ENCODE assay signal across 26 cellular contexts in genomic region chr10:132205650-132206376, GRCh38. TPM values are rescaled to one million over a fixed set of nuclear protein-coding genes. Genes with fewer than 3 reads are reported as not detected.
DNase-seq lines count a peak whose midpoint lies in the region; ATAC-seq, FAIRE-seq and TF ChIP-seq lines count a peak whose summit lies in the region.
"Had no signal": no experiment of that assay in that cellular context is flagged by ENCODE, and none has a peak within 500 bp of the region (broad histone marks: within the 10 kb centered on the region; RNA-seq: fewer than 3 reads in every experiment).

No MANE protein-coding gene starts in this region.

- peak in 2 of 3 donors; percentile 13 to 27 for DNase-seq in right lobe of liver
- DNase-seq in HepG2 (ENCODE audit: low spot score): no peak
- DNase-seq in left cardiac atrium: peak; percentile 10
- peak; percentile 49 for DNase-seq in kidney
- DNase-seq in erythroblast (lab: John Stamatoyannopoulos, UW): no peak
- DNase-seq in caudate nucleus (lab: John Stamatoyannopoulos, UW): no peak
- DNase-seq in HFFc6: no peak
- DNase-seq: C1 segment of cervical spinal cord; COR-L47; DMS53; NCI-H1048; NCI-H1417; NCI-H1694; NCI-H2029 treated with DMSO at 0.1 percent for 48 hours; NCI-H446 treated with DMSO at 0.1 percent for 48 hours; NCI-H526; NCI-H82; NK-92 treated with Interleukin-12 subunit alpha and Interleukin-12 subunit beta, amount 100 ng/mL, for 24 hours; PC-3 had no signal

- H3K36me3 Mint-ChIP-seq in HFFc6 (ENCODE audit: low read depth): no peaks in the 10 kb centered on the region
- H3K36me3 Mint-ChIP-seq: IgD-negative memory B cell had no signal

- H3K79me2 ChIP-seq in HepG2 (ENCODE audit: insufficient read depth, low read length): no peaks in the 10 kb centered on the region

- no TSS peak for BruUV-seq in HepG2 (replicated peaks; lab: Mats Ljungman, UMichigan)

- no peak overlapping the region for H2AFZ ChIP-seq in HepG2 (ENCODE audit: low read length)
- H2AFZ ChIP-seq: GM23338 had no signal

- no peak overlapping the region for H3K4me3 Mint-ChIP-seq in HFFc6
- H3K4me3 Mint-ChIP-seq: CD4-positive, alpha-beta memory T cell; GM23338; IgD-negative memory B cell had no signal

- 55% methylated on average over 2 of the region's 37 CpGs for WGBS in right lobe of liver (ENCODE audit: insufficient coverage, low coverage, low lambda C conversion rate, missing lambda C conversion rate)
- 91% methylated on average over 11 of the region's 37 CpGs for WGBS in HepG2 (ENCODE audit: low lambda C conversion rate)

- no peak for TF ChIP-seq CTCF in right lobe of liver (IDR thresholded peaks at IDR 0.05)
- TF ChIP-seq CTCF in HepG2 (CRISPR knock-in tag; IDR thresholded peaks at IDR 0.05): no peak
- no peak for TF ChIP-seq CTCF in kidney (IDR thresholded peaks at IDR 0.05; ENCODE audit: borderline replicate concordance, extremely low read depth, insufficient read depth)
- no peak for TF ChIP-seq CTCF in HFFc6 (IDR thresholded peaks at IDR 0.05)

- intact Hi-C loops in right lobe of liver (cut with DNase I) (no loop called here), HepG2 (cut with micrococcal nuclease; ENCODE audit: unreplicated experiment) (no loop called here), left cardiac atrium (cut with DNase I) (no loop called here), kidney (cut with DNase I) (no loop called here)

- H3K4me1 ChIP-seq in right lobe of liver (no peaks in the 10 kb centered on the region), HepG2 (ENCODE audit: insufficient read depth, low read length) (peaks cover 12% of the 10 kb centered on the region), kidney (ENCODE audit: control insufficient read depth in 1 of 2, insufficient read depth in 1 of 2, low read depth in 1 of 2, low read length in 2 of 2) (no peaks in the 10 kb centered on the region)
- H3K4me1 ChIP-seq: HAP-1 had no signal

- H3K4me1 Mint-ChIP-seq in HFFc6 (ENCODE audit: low read depth): no peaks in the 10 kb centered on the region
- H3K4me1 Mint-ChIP-seq: CD4-positive, alpha-beta memory T cell; GM23338; IgD-negative memory B cell had no signal

- FAIRE-seq in HepG2 (lab: Jason Lieb, UNC) (no peak), kidney (lab: Jason Lieb, UNC) (no peak)
- FAIRE-seq: GM18507 had no signal

- H3K27ac ChIP-seq in right lobe of liver (no peak overlapping the region), HepG2 (ENCODE audit: extremely low read length, insufficient read depth, low read length) (no peak overlapping the region), kidney (ENCODE audit: low read depth in 2 of 2, low read length in 2 of 2) (no peak overlapping the region), caudate nucleus (ENCODE audit: low read depth, low read length) (no peak overlapping the region)
- H3K27ac ChIP-seq: KMS-11 had no signal

- TF ChIP-seq EP300 in HepG2 (IDR thresholded peaks at IDR 0.05; ENCODE audit: low read depth in 2 of 2, low read length in 2 of 2): no peak
- no peak for TF ChIP-seq EP300 in HepG2 (CRISPR knock-in tag; IDR thresholded peaks at IDR 0.05; ENCODE audit: borderline replicate concordance)

- H4K20me1 ChIP-seq in HepG2 (ENCODE audit: insufficient read depth, low read length): no peaks in the 10 kb centered on the region; the same call in 1 of the 2 replicates

- H3K9ac ChIP-seq in HepG2 (ENCODE audit: insufficient read depth, low read depth, low read length) (no peak overlapping the region), kidney (ENCODE audit: low read length in 2 of 2) (no peak overlapping the region)
- H3K9ac ChIP-seq: KMS-11 had no signal

- H3K9me3 ChIP-seq in right lobe of liver (no peaks in the 10 kb centered on the region), HepG2 (ENCODE audit: low read length) (no peaks in the 10 kb centered on the region), kidney (ENCODE audit: control insufficient read depth in 1 of 2, low read length in 2 of 2) (no peaks in the 10 kb centered on the region)
- H3K9me3 ChIP-seq: HAP-1 had no signal

- no peak for ATAC-seq in right lobe of liver
- no peak for ATAC-seq in HepG2
- no peak for ATAC-seq in left cardiac atrium
- no peak for ATAC-seq in GM19397 (IDR thresholded peaks at IDR 0.05; ENCODE audit: unreplicated experiment)
- ATAC-seq: PC-3 had no signal

- H3K27ac Mint-ChIP-seq in HFFc6: no peak overlapping the region
- H3K27ac Mint-ChIP-seq: GM23338, IgD-negative memory B cell had no signal

- H3K36me3 ChIP-seq in right lobe of liver: no peaks in the 10 kb centered on the region
- H3K36me3 ChIP-seq in HepG2 (replicated peaks in 1 of 2; ENCODE audit: control insufficient read depth in 1 of 2, insufficient read depth in 2 of 2, low read length in 2 of 2): no peaks in the 10 kb centered on the region; a peak in 1 of 5 replicates
- no peaks in the 10 kb centered on the region for H3K36me3 ChIP-seq in kidney (ENCODE audit: control insufficient read depth in 1 of 2, insufficient read depth in 2 of 2, low read length in 2 of 2)

- H3K27me3 ChIP-seq in right lobe of liver (no peaks in the 10 kb centered on the region), HepG2 (ENCODE audit: control insufficient read depth in 1 of 2, insufficient read depth in 2 of 2, low read length in 2 of 2) (peaks cover 1 to 4% of the 10 kb centered on the region in 2 experiments; a peak in 2 of 5 replicates)

- no peak overlapping the region for H3K4me3 ChIP-seq in right lobe of liver
- H3K4me3 ChIP-seq in HepG2 (replicated peaks in 1 of 3; ENCODE audit: insufficient read depth in 1 of 3, low read depth in 2 of 3, low read length in 3 of 3): no peak overlapping the region
- H3K4me3 ChIP-seq in kidney (ENCODE audit: low read length in 2 of 2): no peak overlapping the region
- H3K4me3 ChIP-seq: GM23338, HAP-1 had no signal

- H3K27me3 Mint-ChIP-seq in HFFc6 (ENCODE audit: insufficient read depth): peaks cover 4% of the 10 kb centered on the region
- H3K27me3 Mint-ChIP-seq: CD4-positive, alpha-beta memory T cell; IgD-negative memory B cell had no signal

- TF ChIP-seq RAD21 in HepG2 (CRISPR knock-in tag; IDR thresholded peaks at IDR 0.05): no peak

- no peak overlapping the region for H3K4me2 ChIP-seq in HepG2 (ENCODE audit: low read depth, low read length)
- H3K4me2 ChIP-seq: GM23338, KMS-11 had no signal

- no peaks in the 10 kb centered on the region for H3K9me3 Mint-ChIP-seq in HFFc6
- H3K9me3 Mint-ChIP-seq: CD4-positive, alpha-beta memory T cell; GM23338; IgD-negative memory B cell had no signal

- POLR2A ChIA-PET in HepG2 (lab: Yijun Ruan, JAX): interaction anchor here (0.7 kb wide), 1 partner anchor 144 kb away, joined by 4 read pairs; no protein-coding TSS in a partner anchor

- CTCF ChIA-PET in HepG2 (lab: Yijun Ruan, JAX; ENCODE audit: low intra/inter-chr PET ratio, low total read pairs): interaction anchor here (1.4 kb wide), 1 partner anchor 36 kb away, joined by 8 read pairs; no protein-coding TSS in a partner anchor

- in situ Hi-C loops in HepG2 (cut with HindIII; ENCODE audit: extremely low pct_ligation_motif_present, low pct_unique_long_range_greater_than_20kb): no loop called here

- no peak for TF ChIP-seq POLR2A in right lobe of liver (IDR thresholded peaks at IDR 0.05)
- no peak for TF ChIP-seq POLR2A in HepG2 (IDR thresholded peaks at IDR 0.05; ENCODE audit: insufficient read depth in 1 of 2, low read depth in 2 of 2, low read length in 2 of 2)
- no peak for TF ChIP-seq POLR2A in erythroblast (IDR thresholded peaks at IDR 0.05; ENCODE audit: low read length)

TF ChIP-seq in HepG2, 621 proteins besides CTCF, POLR2A, EP300 and RAD21:
- TF ChIP-seq ZNF460 (CRISPR knock-in tag; IDR thresholded peaks at IDR 0.05; ENCODE audit: borderline replicate concordance) (no peak), IRF2 (CRISPR knock-in tag; IDR thresholded peaks at IDR 0.05) (no peak)

RNA-seq across cellular contexts. Expression of gene DPYSL4, which starts 19.1 kb away (rescaled TPM):
- under 1 TPM in 3 of 6 experiments, not detected in 3; 0.24 to 0.31 (median 0.25) TPM for total RNA-seq in right lobe of liver
- 0.38 and 0.84 TPM in 2 replicates for total RNA-seq in HepG2 (2016; rRNA removed; fragmentation: Illumina TruSeq; extraction: Trizol)
- total RNA-seq in HepG2 (2016; cell fraction: cytosol; rRNA removed; fragmentation: Illumina TruSeq; extraction: Trizol; ENCODE audit: low read depth): 0.30 and 0.53 TPM in 2 replicates
- 0.28 and 0.67 TPM in 2 replicates for total RNA-seq in HepG2 (2016; cell fraction: insoluble cytoplasmic fraction; rRNA removed; fragmentation: Illumina TruSeq; extraction: Trizol)
- 0.65 and 0.72 TPM in 2 replicates for total RNA-seq in HepG2 (2016; cell fraction: membrane; rRNA removed; fragmentation: Illumina TruSeq; extraction: Trizol)
- 0.25 and 0.85 TPM in 2 replicates for total RNA-seq in HepG2 (2016; cell fraction: nucleus; rRNA removed; fragmentation: Illumina TruSeq; extraction: Trizol)
- polyA plus RNA-seq in HepG2 (2011; rRNA removed): 1.2 and 2.1 TPM in 2 replicates
- polyA plus RNA-seq in HepG2 (2011; cell fraction: cytosol; rRNA removed): 0.87 and 0.98 TPM in 2 replicates
- 6.5 and 9.7 TPM in 2 replicates for polyA plus RNA-seq in HepG2 (2011; cell fraction: nucleus; rRNA removed)
- 0.76 and 1.7 TPM in 2 replicates for polyA plus RNA-seq in HepG2 (2012)
- 0.43 and 0.57 TPM in 2 replicates for polyA plus RNA-seq in HepG2 (2016; cell fraction: cytosol; fragmentation: Illumina TruSeq; extraction: Trizol; ENCODE audit: low read depth)
- polyA plus RNA-seq in HepG2 (2016; cell fraction: insoluble cytoplasmic fraction; fragmentation: Illumina TruSeq; extraction: Trizol; ENCODE audit: low read depth): 0.42 and 0.70 TPM in 2 replicates
- polyA plus RNA-seq in HepG2 (2016; cell fraction: membrane; fragmentation: Illumina TruSeq; extraction: Trizol; ENCODE audit: low read depth): 0.53 and 0.62 TPM in 2 replicates
- polyA plus RNA-seq in HepG2 (2016; cell fraction: nucleus; fragmentation: Illumina TruSeq; extraction: Trizol; ENCODE audit: insufficient read depth, low read depth): 1.1 and 1.7 TPM in 2 replicates
- polyA minus RNA-seq in HepG2 (2011; rRNA and poly(A)+ RNA removed; ENCODE audit: low replicate concordance): 0.07 and 2.3 TPM in 2 replicates
- 1.1 and 1.6 TPM in 2 replicates for polyA minus RNA-seq in HepG2 (2011; cell fraction: cytosol; rRNA and poly(A)+ RNA removed)
- polyA minus RNA-seq in HepG2 (2011; cell fraction: nucleus; rRNA and poly(A)+ RNA removed): 1.2 TPM in 2 replicates
- total RNA-seq in left cardiac atrium: 1 to 10 TPM; 1.4 to 9.9 TPM
- 0.60 TPM for total RNA-seq in kidney
- polyA plus RNA-seq in kidney (ENCODE audit: insufficient read depth, low read depth, low replicate concordance): not detected
- 1 to 10 TPM in 2 of 6 experiments, under 1 TPM in 4; 0.13 to 2.4 (median 0.34) TPM for total RNA-seq in HFFc6 (2021; fragmentation: NEBNext Ultra II Directional; extraction: Animal tissue kit (Norgen Biotek cat#: 25700))
- polyA plus RNA-seq: IgD-negative memory B cell had no signal

Comparison
In these comparisons a context has a peak if more than half of its experiments do, and no peak if none do; other contexts are left out.
1. DNase-seq: peak in right lobe of liver (2 of 3), left cardiac atrium (single experiment) and kidney (single experiment); none in HepG2 (single experiment), erythroblast (0 of 2), caudate nucleus (0 of 61) and HFFc6 (single experiment).